ENCODE assay signal across 14 cellular contexts in the genomic region with DNA sequence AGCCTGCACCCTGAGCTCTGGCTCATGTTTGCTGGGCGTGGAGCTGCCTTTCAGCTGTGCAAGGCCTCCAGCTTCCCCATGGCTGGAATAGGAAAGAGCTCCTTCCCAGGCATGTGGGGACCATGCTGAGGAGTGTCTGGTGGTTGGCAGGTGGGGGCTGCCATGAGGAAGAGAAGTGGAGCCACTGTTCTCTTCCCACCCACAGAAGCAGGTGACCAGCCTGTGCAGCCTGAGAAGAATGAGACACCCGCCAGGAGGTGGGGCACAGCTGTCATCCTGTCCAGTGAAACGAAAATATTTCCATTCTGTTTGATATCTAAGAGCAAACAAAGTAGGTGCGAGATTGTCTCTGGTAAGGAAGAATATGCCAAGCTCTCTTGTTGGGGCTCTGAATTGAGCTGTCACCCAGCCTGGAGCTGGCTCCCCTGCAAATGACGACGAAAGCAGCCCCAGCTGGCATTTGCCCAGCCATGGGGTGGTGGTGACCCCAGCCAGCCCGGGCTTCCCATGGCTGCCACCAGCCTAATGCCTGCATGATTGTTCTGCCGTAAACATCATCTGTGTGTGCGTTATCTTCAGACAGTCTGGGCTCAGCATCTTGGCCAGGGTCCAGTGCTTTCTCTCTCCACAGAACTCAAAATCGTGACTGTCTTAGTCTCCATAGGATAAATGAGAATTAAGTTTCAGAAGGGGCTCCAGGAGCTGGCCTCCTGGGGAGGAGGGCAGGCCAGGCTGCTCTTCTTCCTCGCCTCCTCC.
DNase-seq lines count a peak whose midpoint lies in the region; ATAC-seq and TF ChIP-seq lines count a peak whose summit lies in the region.
"Had no signal": no experiment of that assay in that cellular context is flagged by ENCODE, and none has a peak within 500 bp of the region (broad histone marks: within the 10 kb centered on the region; RNA-seq: fewer than 3 reads in every experiment).

No MANE protein-coding gene starts in this region.

- DNase-seq in NCI-H82 (lab: John Stamatoyannopoulos, UW): peak; percentile 42
- DNase-seq in NCI-H82 treated with DMSO at 0.1 percent for 48 hours (lab: John Stamatoyannopoulos, UW; ENCODE audit: unreplicated experiment): no peak
- DNase-seq in SJCRH30: peak; percentile 67 to 73
- no peak for DNase-seq in right atrium auricular region (ENCODE audit: low spot score)
- DNase-seq in testis: peak; percentile 64
- no peak for DNase-seq in effector memory CD8-positive, alpha-beta T cell
- DNase-seq in stimulated activated naive B cell treated with anti-CD40 and anti-IgM and Interleukin-4, amounts not matched to agents 10 μg/mL and 1 μg/mL and 100 μg/mL, for 72 hours: no peak
- no peak for DNase-seq in activated gamma-delta T cell (lab: John Stamatoyannopoulos, UW)
- DNase-seq: ACHN; activated CD4-positive, alpha-beta T cell treated with anti-CD3 and anti-CD28 coated beads for 48 hours; DMS79; esophagus squamous epithelium; stimulated activated CD8-positive, alpha-beta memory T cell treated with anti-CD3 and anti-CD28 coated beads, Interleukin-4, amount 100 ng/mL, for 48 hours; T-helper 2 cell had no signal

- H3K9me3 Mint-ChIP-seq in effector memory CD8-positive, alpha-beta T cell: no peaks in the 10 kb centered on the region
- H3K9me3 Mint-ChIP-seq in stimulated activated naive B cell treated with anti-CD40 and anti-IgM and Interleukin-4, amounts not matched to agents 10 μg/mL and 1 μg/mL and 100 μg/mL, for 72 hours: peaks cover 0 to 5% of the 10 kb centered on the region in 2 donors

- H3K4me3 Mint-ChIP-seq in effector memory CD8-positive, alpha-beta T cell: no peak overlapping the region
- no peak overlapping the region for H3K4me3 Mint-ChIP-seq in stimulated activated naive B cell treated with anti-CD40 and anti-IgM and Interleukin-4, amounts not matched to agents 10 μg/mL and 1 μg/mL and 100 μg/mL, for 72 hours

- H3K4me1 Mint-ChIP-seq in effector memory CD8-positive, alpha-beta T cell (ENCODE audit: low read depth in 2 of 2): no peaks in the 10 kb centered on the region
- no peaks in the 10 kb centered on the region for H3K4me1 Mint-ChIP-seq in stimulated activated naive B cell treated with anti-CD40 and anti-IgM and Interleukin-4, amounts not matched to agents 10 μg/mL and 1 μg/mL and 100 μg/mL, for 72 hours

- H3K9me3 ChIP-seq in SJCRH30 (replicated peaks) (no peaks in the 10 kb centered on the region), right atrium auricular region (no peaks in the 10 kb centered on the region), testis (no peaks in the 10 kb centered on the region)
- H3K9me3 ChIP-seq: esophagus squamous epithelium had no signal

- H3K4me1 ChIP-seq in SJCRH30 (peaks cover 25% of the 10 kb centered on the region), right atrium auricular region (peaks cover 0 to 24% of the 10 kb centered on the region in 2 donors), testis (peaks cover 5% of the 10 kb centered on the region)

- no peaks in the 10 kb centered on the region for H3K27me3 ChIP-seq in SJCRH30
- no peaks in the 10 kb centered on the region for H3K27me3 ChIP-seq in right atrium auricular region
- H3K27me3 ChIP-seq in testis: no peaks in the 10 kb centered on the region

- no peak overlapping the region; the same call in 1 of the 2 replicates for H3K4me3 ChIP-seq in SJCRH30
- H3K4me3 ChIP-seq in right atrium auricular region: no peak overlapping the region
- no peak overlapping the region for H3K4me3 ChIP-seq in testis
- H3K4me3 ChIP-seq: esophagus squamous epithelium had no signal

- H3K27me3 Mint-ChIP-seq in effector memory CD8-positive, alpha-beta T cell: peaks cover 0 to 25% of the 10 kb centered on the region in 2 donors
- no peaks in the 10 kb centered on the region for H3K27me3 Mint-ChIP-seq in stimulated activated naive B cell treated with anti-CD40 and anti-IgM and Interleukin-4, amounts not matched to agents 10 μg/mL and 1 μg/mL and 100 μg/mL, for 72 hours

- 36 to 59% methylated on average over 11 of the region's 11 CpGs for WGBS in testis, 2 donors

- no peak for ATAC-seq in effector memory CD8-positive, alpha-beta T cell (replicated peaks)
- ATAC-seq in stimulated activated naive B cell treated with anti-CD40 and anti-IgM and Interleukin-4, amounts not matched to agents 10 μg/mL and 1 μg/mL and 100 μg/mL, for 72 hours (replicated peaks): no peak

- no peak for TF ChIP-seq POLR2A in testis (IDR thresholded peaks at IDR 0.05)

- H3K27ac ChIP-seq in SJCRH30: peak overlapping the region; percentile 75
- peak overlapping the region; percentile 65 to 68 for H3K27ac ChIP-seq in right atrium auricular region
- H3K27ac ChIP-seq in testis: no peak overlapping the region
- H3K27ac ChIP-seq: esophagus squamous epithelium had no signal

- H3K27ac Mint-ChIP-seq in effector memory CD8-positive, alpha-beta T cell: no peak overlapping the region
- H3K27ac Mint-ChIP-seq in stimulated activated naive B cell treated with anti-CD40 and anti-IgM and Interleukin-4, amounts not matched to agents 10 μg/mL and 1 μg/mL and 100 μg/mL, for 72 hours: no peak overlapping the region

- no peaks in the 10 kb centered on the region for H3K36me3 Mint-ChIP-seq in effector memory CD8-positive, alpha-beta T cell (ENCODE audit: insufficient read depth)
- no peaks in the 10 kb centered on the region for H3K36me3 Mint-ChIP-seq in stimulated activated naive B cell treated with anti-CD40 and anti-IgM and Interleukin-4, amounts not matched to agents 10 μg/mL and 1 μg/mL and 100 μg/mL, for 72 hours

- TF ChIP-seq CTCF in right atrium auricular region (IDR thresholded peaks at IDR 0.05) (no peak), testis (IDR thresholded peaks at IDR 0.05) (no peak)

- intact Hi-C loops in testis (cut with DNase I; ENCODE audit: low total_unique reads): no loop called here

- H3K36me3 ChIP-seq in SJCRH30 (no peaks in the 10 kb centered on the region), right atrium auricular region (no peaks in the 10 kb centered on the region), testis (ENCODE audit: low read depth, missing control alignments) (no peaks in the 10 kb centered on the region)
- H3K36me3 ChIP-seq: esophagus squamous epithelium had no signal

Comparison
In these comparisons a context has a peak if more than half of its experiments do, and no peak if none do; other contexts are left out.
1. DNase-seq: peak in NCI-H82 (single experiment), SJCRH30 (2 of 2) and testis (single experiment); none in NCI-H82 treated with DMSO at 0.1 percent for 48 hours (single experiment), right atrium auricular region (single experiment), effector memory CD8-positive, alpha-beta T cell (0 of 3), stimulated activated naive B cell treated with anti-CD40 and anti-IgM and Interleukin-4, amounts not matched to agents 10 μg/mL and 1 μg/mL and 100 μg/mL, for 72 hours (single experiment) and activated gamma-delta T cell (single experiment).
2. H3K27ac ChIP-seq: peak in SJCRH30 (single experiment) and right atrium auricular region (2 of 2); none in testis (0 of 2).